In genomic region chr11:110824912-110825311, GRCh38 we compare ENCODE assay signal across 37 cellular contexts.
"Had no signal": no experiment of that assay in that cellular context is flagged by ENCODE, and none has a peak within 500 bp of the region (broad histone marks: within the 10 kb centered on the region; RNA-seq: fewer than 3 reads in every experiment).

No MANE protein-coding gene starts in this region.

- H3K9me3 Mint-ChIP-seq: activated B cell treated with CpG ODN at 0.5 μM for 24 hours; activated CD4-positive, alpha-beta memory T cell treated with anti-CD3 and anti-CD28 coated beads for 36 hours; activated CD8-positive, alpha-beta T cell treated with anti-CD3 and anti-CD28 coated beads for 36 hours; activated naive CD4-positive, alpha-beta T cell treated with anti-CD3 and anti-CD28 coated beads, Interleukin-2, amount 10 ng/mL, durations not matched to agents 7 days and 5 days; activated naive CD4-positive, alpha-beta T cell treated with anti-CD3 and anti-CD28 coated beads, Interleukin-2, amount 50 U/mL, for 24 hours; activated naive CD8-positive, alpha-beta T cell treated with anti-CD3 and anti-CD28 coated beads, Interleukin-2, amount 10 ng/mL, durations not matched to agents 7 days and 5 days; activated naive CD8-positive, alpha-beta T cell treated with anti-CD3 and anti-CD28 coated beads, Interleukin-2, amount 50 U/mL, for 24 hours; activated T-cell treated with anti-CD3 and anti-CD28 coated beads, Interleukin-2, amount 50 U/mL, for 4 hours; activated T-helper 1 cell treated with anti-CD3 and anti-CD28 coated beads, Interleukin-12 subunit alpha, Interleukin-12 subunit beta, Interleukin-2, Interleukin-4 antibody, amounts not matched to agents 30 ng/mL and 10 ng/mL and 1 ng/mL, durations not matched to agents 14 hours and 24 hours and 36 hours; activated T-helper 2 cell treated with anti-CD3 and anti-CD28 coated beads, Interferon-gamma antibody, Interleukin-2, Interleukin-4, amounts not matched to agents 10 μg/mL and 5 μg/mL and 100 μg/mL, durations not matched to agents 14 hours and 24 hours and 36 hours; T-helper 1 cell treated with Interleukin-12 subunit alpha and Interleukin-12 subunit beta and Interleukin-4 antibody, amounts not matched to agents 30 μg/mL and 1 μg/mL, for 36 hours; T-helper 2 cell treated with Interferon-gamma antibody and Interleukin-4, amounts not matched to agents 5 μg/mL and 100 μg/mL, for 36 hours had no signal

- ATAC-seq: activated CD8-positive, alpha-beta T cell treated with anti-CD3 and anti-CD28 coated beads for 36 hours; activated naive CD8-positive, alpha-beta T cell treated with anti-CD3 and anti-CD28 coated beads, Interleukin-2, amount 50 U/mL, for 24 hours; activated T-cell treated with anti-CD3 and anti-CD28 coated beads, Interleukin-2, amount 50 U/mL, for 4 hours; activated T-cell treated with anti-CD3 and anti-CD28 coated beads, Interleukin-2, amount 50 U/mL, for 72 hours had no signal

- H3K9me3 ChIP-seq: ascending aorta had no signal

- H3K36me3 ChIP-seq: ascending aorta, cardiac muscle cell had no signal

- H3K27me3 ChIP-seq: ascending aorta, cardiac muscle cell had no signal

- H3K27ac Mint-ChIP-seq: activated B cell treated with CpG ODN at 0.5 μM for 24 hours; activated CD4-positive, alpha-beta memory T cell treated with anti-CD3 and anti-CD28 coated beads for 36 hours; activated CD4-positive, alpha-beta T cell treated with anti-CD3 and anti-CD28 coated beads, Interleukin-2, amount 10 ng/mL, durations not matched to agents 24 days and 14 days; activated CD8-positive, alpha-beta T cell treated with anti-CD3 and anti-CD28 coated beads for 36 hours; activated naive CD4-positive, alpha-beta T cell treated with anti-CD3 and anti-CD28 coated beads, Interleukin-2, amount 10 ng/mL, durations not matched to agents 7 days and 5 days; activated naive CD4-positive, alpha-beta T cell treated with anti-CD3 and anti-CD28 coated beads, Interleukin-2, amount 50 U/mL, for 24 hours; activated naive CD8-positive, alpha-beta T cell; activated naive CD8-positive, alpha-beta T cell treated with anti-CD3 and anti-CD28 coated beads, Interleukin-2, amount 10 ng/mL, durations not matched to agents 7 days and 5 days; activated naive CD8-positive, alpha-beta T cell treated with anti-CD3 and anti-CD28 coated beads, Interleukin-2, amount 50 U/mL, for 24 hours; activated T-cell treated with anti-CD3 and anti-CD28 coated beads, Interleukin-2, amount 50 U/mL, for 72 hours; activated T-helper 1 cell treated with anti-CD3 and anti-CD28 coated beads, Interleukin-12 subunit alpha, Interleukin-12 subunit beta, Interleukin-2, Interleukin-4 antibody, amounts not matched to agents 30 ng/mL and 10 ng/mL and 1 ng/mL, durations not matched to agents 14 hours and 24 hours and 36 hours; activated T-helper 2 cell treated with anti-CD3 and anti-CD28 coated beads, Interferon-gamma antibody, Interleukin-2, Interleukin-4, amounts not matched to agents 10 μg/mL and 5 μg/mL and 100 μg/mL, durations not matched to agents 14 hours and 24 hours and 36 hours; brain; T-helper 1 cell treated with Interleukin-12 subunit alpha and Interleukin-12 subunit beta and Interleukin-4 antibody, amounts not matched to agents 30 μg/mL and 1 μg/mL, for 36 hours; T-helper 2 cell treated with Interferon-gamma antibody and Interleukin-4, amounts not matched to agents 5 μg/mL and 100 μg/mL, for 36 hours had no signal

- H3K27me3 Mint-ChIP-seq: activated B cell treated with CpG ODN at 0.5 μM for 24 hours; activated CD4-positive, alpha-beta memory T cell treated with anti-CD3 and anti-CD28 coated beads for 36 hours; activated CD4-positive, alpha-beta T cell treated with anti-CD3 and anti-CD28 coated beads, Interleukin-2, amount 10 ng/mL, durations not matched to agents 24 days and 14 days; activated naive CD4-positive, alpha-beta T cell treated with anti-CD3 and anti-CD28 coated beads, Interleukin-2, amount 10 ng/mL, durations not matched to agents 7 days and 5 days; activated naive CD4-positive, alpha-beta T cell treated with anti-CD3 and anti-CD28 coated beads, Interleukin-2, amount 50 U/mL, for 24 hours had no signal

- H3K27ac ChIP-seq: ascending aorta, cardiac muscle cell, VCaP had no signal

- DNase-seq: activated B cell treated with CpG ODN at 0.5 μM for 24 hours; activated CD4-positive, alpha-beta memory T cell treated with anti-CD3 and anti-CD28 coated beads for 36 hours; activated CD4-positive, alpha-beta T cell treated with anti-CD3 and anti-CD28 coated beads for 4 hours; activated CD4-positive, alpha-beta T cell treated with anti-CD3 and anti-CD28 coated beads, Interleukin-2, amount 10 ng/mL, durations not matched to agents 24 days and 14 days; activated CD4-positive, alpha-beta T cell treated with anti-CD3 and anti-CD28 coated beads, Interleukin-2, amount 50 U/mL, for 1 hour; activated CD4-positive, alpha-beta T cell treated with anti-CD3 and anti-CD28 coated beads, Interleukin-2, amount 50 U/mL, for 4 hours; activated CD4-positive, CD25-positive, alpha-beta regulatory T cell treated with anti-CD3 and anti-CD28 coated beads, Interleukin-2, amount 50 U/mL, for 72 hours; activated CD8-positive, alpha-beta memory T cell treated with anti-CD3 and anti-CD28 coated beads, Interleukin-2, amount 50 U/mL, for 4 hours; activated CD8-positive, alpha-beta T cell treated with anti-CD3 and anti-CD28 coated beads for 36 hours; activated effector memory CD4-positive, alpha-beta T cell treated with Interleukin-2 at 50 U/mL for 16 hours; activated gamma-delta T cell; activated naive CD4-positive, alpha-beta T cell treated with anti-CD3 and anti-CD28 coated beads, Interleukin-2, amount 10 ng/mL, durations not matched to agents 7 days and 5 days; activated naive CD4-positive, alpha-beta T cell treated with Interleukin-2 at 50 U/mL for 16 hours; activated naive CD8-positive, alpha-beta T cell treated with anti-CD3 and anti-CD28 coated beads, Interleukin-2, amount 10 ng/mL, durations not matched to agents 7 days and 5 days; activated naive CD8-positive, alpha-beta T cell treated with anti-CD3 and anti-CD28 coated beads, Interleukin-2, amount 50 U/mL, for 24 hours; activated T-cell treated with anti-CD3 and anti-CD28 coated beads for 4 hours; activated T-cell treated with anti-CD3 and anti-CD28 coated beads, Interleukin-2, amount 50 U/mL, for 1 hour; activated T-cell treated with anti-CD3 and anti-CD28 coated beads, Interleukin-2, amount 50 U/mL, for 4 hours; activated T-cell treated with anti-CD3 and anti-CD28 coated beads, Interleukin-2, amount 50 U/mL, for 72 hours; amygdala; anterior cingulate cortex; caudate nucleus; cerebellar nuclear complex; T-helper 1 cell; T-helper 2 cell; T-helper 9 cell had no signal

- H3K4me3 Mint-ChIP-seq: activated B cell treated with CpG ODN at 0.5 μM for 24 hours; activated CD4-positive, alpha-beta memory T cell treated with anti-CD3 and anti-CD28 coated beads for 36 hours; activated CD4-positive, alpha-beta T cell treated with anti-CD3 and anti-CD28 coated beads, Interleukin-2, amount 10 ng/mL, durations not matched to agents 24 days and 14 days; activated CD8-positive, alpha-beta T cell treated with anti-CD3 and anti-CD28 coated beads for 36 hours; activated naive CD4-positive, alpha-beta T cell treated with anti-CD3 and anti-CD28 coated beads, Interleukin-2, amount 10 ng/mL, durations not matched to agents 7 days and 5 days; activated naive CD4-positive, alpha-beta T cell treated with anti-CD3 and anti-CD28 coated beads, Interleukin-2, amount 50 U/mL, for 24 hours; activated naive CD8-positive, alpha-beta T cell; activated naive CD8-positive, alpha-beta T cell treated with anti-CD3 and anti-CD28 coated beads, Interleukin-2, amount 10 ng/mL, durations not matched to agents 7 days and 5 days; activated naive CD8-positive, alpha-beta T cell treated with anti-CD3 and anti-CD28 coated beads, Interleukin-2, amount 50 U/mL, for 24 hours; activated T-cell treated with anti-CD3 and anti-CD28 coated beads, Interleukin-2, amount 50 U/mL, for 4 hours; activated T-cell treated with anti-CD3 and anti-CD28 coated beads, Interleukin-2, amount 50 U/mL, for 72 hours; activated T-helper 1 cell treated with anti-CD3 and anti-CD28 coated beads, Interleukin-12 subunit alpha, Interleukin-12 subunit beta, Interleukin-2, Interleukin-4 antibody, amounts not matched to agents 30 ng/mL and 10 ng/mL and 1 ng/mL, durations not matched to agents 14 hours and 24 hours and 36 hours; brain; central memory CD8-positive, alpha-beta T cell; T-helper 1 cell treated with Interleukin-12 subunit alpha and Interleukin-12 subunit beta and Interleukin-4 antibody, amounts not matched to agents 30 μg/mL and 1 μg/mL, for 36 hours; T-helper 2 cell treated with Interferon-gamma antibody and Interleukin-4, amounts not matched to agents 5 μg/mL and 100 μg/mL, for 36 hours had no signal

- H3K4me1 ChIP-seq: ascending aorta had no signal

- H3K4me1 Mint-ChIP-seq: activated CD4-positive, alpha-beta T cell treated with anti-CD3 and anti-CD28 coated beads, Interleukin-2, amount 10 ng/mL, durations not matched to agents 24 days and 14 days; activated naive CD4-positive, alpha-beta T cell treated with anti-CD3 and anti-CD28 coated beads, Interleukin-2, amount 10 ng/mL, durations not matched to agents 7 days and 5 days; activated naive CD4-positive, alpha-beta T cell treated with anti-CD3 and anti-CD28 coated beads, Interleukin-2, amount 50 U/mL, for 24 hours; activated naive CD8-positive, alpha-beta T cell treated with anti-CD3 and anti-CD28 coated beads, Interleukin-2, amount 10 ng/mL, durations not matched to agents 7 days and 5 days; central memory CD8-positive, alpha-beta T cell had no signal

- H3K36me3 Mint-ChIP-seq: activated CD4-positive, alpha-beta memory T cell treated with anti-CD3 and anti-CD28 coated beads for 36 hours; activated naive CD4-positive, alpha-beta T cell treated with anti-CD3 and anti-CD28 coated beads, Interleukin-2, amount 10 ng/mL, durations not matched to agents 7 days and 5 days; activated naive CD4-positive, alpha-beta T cell treated with anti-CD3 and anti-CD28 coated beads, Interleukin-2, amount 50 U/mL, for 24 hours; activated naive CD8-positive, alpha-beta T cell; activated naive CD8-positive, alpha-beta T cell treated with anti-CD3 and anti-CD28 coated beads, Interleukin-2, amount 10 ng/mL, durations not matched to agents 7 days and 5 days; brain had no signal

- H3K4me3 ChIP-seq: ascending aorta, cardiac muscle cell had no signal
